ENCODE assay signal across 10 cellular contexts in genomic region chr3:143826296-143826695, GRCh38. TPM values are rescaled to one million over a fixed set of nuclear protein-coding genes. Genes with fewer than 3 reads are reported as not detected.
DNase-seq lines count a peak whose midpoint lies in the region; ATAC-seq and TF ChIP-seq lines count a peak whose summit lies in the region.
"Had no signal": no experiment of that assay in that cellular context is flagged by ENCODE, and none has a peak within 500 bp of the region (broad histone marks: within the 10 kb centered on the region; RNA-seq: fewer than 3 reads in every experiment).

No MANE protein-coding gene starts in this region.

- no peak for TF ChIP-seq POLR2A in spleen (IDR thresholded peaks at IDR 0.05)

- TF ChIP-seq CTCF in spleen (IDR thresholded peaks at IDR 0.05 in 8 of 11, conservative IDR thresholded peaks at IDR 0.05 in 3 of 11), result no peak
- TF ChIP-seq CTCF in OCI-LY7 (conservative IDR thresholded peaks at IDR 0.05; ENCODE audit: low read length), result no peak

- H3K36me3 ChIP-seq in spleen, result no peaks in the 10 kb centered on the region
- H3K36me3 ChIP-seq in OCI-LY7 (ENCODE audit: insufficient read depth, low read length), result no peaks in the 10 kb centered on the region
- H3K36me3 ChIP-seq: WERI-Rb-1 had no signal

- no peaks in the 10 kb centered on the region for H3K9me3 ChIP-seq in T-helper 17 cell (ENCODE audit: control insufficient read depth, low read length, poor library complexity, severe bottlenecking)
- H3K9me3 ChIP-seq in spleen, result no peaks in the 10 kb centered on the region
- no peaks in the 10 kb centered on the region for H3K9me3 ChIP-seq in OCI-LY7 (ENCODE audit: low read length)

- H3K4me3 ChIP-seq in spleen, result no peak overlapping the region
- no peak overlapping the region for H3K4me3 ChIP-seq in OCI-LY7 (ENCODE audit: low read depth, low read length, poor library complexity, severe bottlenecking)

- no peaks in the 10 kb centered on the region for H3K79me2 ChIP-seq in OCI-LY7 (ENCODE audit: insufficient read depth, low read depth, low read length)

- no peaks in the 10 kb centered on the region for H3K9me2 ChIP-seq in OCI-LY7 (ENCODE audit: insufficient read depth, low read length)

- ATAC-seq in T-helper 17 cell (no peak), GM21576 (IDR thresholded peaks at IDR 0.05; ENCODE audit: unreplicated experiment) (no peak)

- no peaks in the 10 kb centered on the region for H3K27me3 Mint-ChIP-seq in activated naive CD4-positive, alpha-beta T cell treated with anti-CD3 and anti-CD28 coated beads, Interleukin-2, amount 50 U/mL, for 24 hours
- no peaks in the 10 kb centered on the region for H3K27me3 Mint-ChIP-seq in T-helper 17 cell

- H3K4me1 Mint-ChIP-seq in activated naive CD4-positive, alpha-beta T cell treated with anti-CD3 and anti-CD28 coated beads, Interleukin-2, amount 50 U/mL, for 24 hours, result peaks cover 34% of the 10 kb centered on the region
- peaks cover 40% of the 10 kb centered on the region for H3K4me1 Mint-ChIP-seq in T-helper 17 cell

- H3K36me3 Mint-ChIP-seq in activated naive CD4-positive, alpha-beta T cell treated with anti-CD3 and anti-CD28 coated beads, Interleukin-2, amount 50 U/mL, for 24 hours, result peaks cover 22% of the 10 kb centered on the region
- H3K36me3 Mint-ChIP-seq in T-helper 17 cell (ENCODE audit: low read depth), result peaks cover 5% of the 10 kb centered on the region

- POLR2A ChIA-PET in OCI-LY7 (lab: Charles Lee), result no interaction called here

- peak overlapping the region; percentile 1 for H3K27ac Mint-ChIP-seq in activated naive CD4-positive, alpha-beta T cell treated with anti-CD3 and anti-CD28 coated beads, Interleukin-2, amount 50 U/mL, for 24 hours
- H3K27ac Mint-ChIP-seq in T-helper 17 cell, result peak overlapping the region; percentile 1

- H3K4me1 ChIP-seq in spleen (peaks cover 22 to 79% (median 55%) of the 10 kb centered on the region in 6 donors), OCI-LY7 (ENCODE audit: insufficient read depth, low read length, poor library complexity, severe bottlenecking) (no peaks in the 10 kb centered on the region)

- no TSS peak for BruUV-seq in OCI-LY7 (replicated peaks; lab: Mats Ljungman, UMichigan)

- H2AFZ ChIP-seq in OCI-LY7 (ENCODE audit: low read length), result no peak overlapping the region

- intact Hi-C loops in spleen (cut with DNase I; ENCODE audit: low total_unique reads), result no loop called here
- intact Hi-C loops in OCI-LY7 (cut with micrococcal nuclease; ENCODE audit: unreplicated experiment), result no loop called here

- CTCF ChIA-PET in OCI-LY7 (lab: Charles Lee; ENCODE audit: unreplicated experiment), result no interaction called here

- WGBS in spleen, 5 donors, result 14 to 39% (median 23%) methylated on average over 1 of the region's 1 CpG

- no peaks in the 10 kb centered on the region for H4K20me1 ChIP-seq in OCI-LY7 (ENCODE audit: insufficient read depth, low read length)

- H3K4me2 ChIP-seq in OCI-LY7 (ENCODE audit: low read length), result no peak overlapping the region

- H3K9me3 Mint-ChIP-seq in activated naive CD4-positive, alpha-beta T cell treated with anti-CD3 and anti-CD28 coated beads, Interleukin-2, amount 50 U/mL, for 24 hours, result peaks cover 6% of the 10 kb centered on the region

- no peaks in the 10 kb centered on the region for H3K27me3 ChIP-seq in spleen (replicated peaks in 1 of 7)

- H3K27ac ChIP-seq in spleen, result peak overlapping the region; percentile 14 to 82 (median 72)
- H3K27ac ChIP-seq in OCI-LY7 (ENCODE audit: low read depth, low read length, poor library complexity, severe bottlenecking), result no peak overlapping the region
- H3K27ac ChIP-seq: WERI-Rb-1 had no signal

- peak overlapping the region; percentile 33 for H3K4me3 Mint-ChIP-seq in activated naive CD4-positive, alpha-beta T cell treated with anti-CD3 and anti-CD28 coated beads, Interleukin-2, amount 50 U/mL, for 24 hours
- peak overlapping the region; percentile 1 for H3K4me3 Mint-ChIP-seq in T-helper 17 cell

- no peak for DNase-seq in activated naive CD4-positive, alpha-beta T cell (lab: John Stamatoyannopoulos, UW)
- DNase-seq in T-helper 17 cell (no peak), globus pallidus (ENCODE audit: low spot score) (peak; percentile 65), spleen (no peak), OCI-LY7 (ENCODE audit: low spot score) (no peak), NCI-H1930 (lab: John Stamatoyannopoulos, UW) (no peak)
- DNase-seq: NCI-H1436, WERI-Rb-1 had no signal

RNA-seq across cellular contexts. Expression of gene SLC9A9, which starts 22.0 kb away (rescaled TPM):
- 10 to 100 TPM; 25.3 to 31.8 TPM for total RNA-seq in T-helper 17 cell
- 10 to 100 TPM; 32.1 to 58.2 (median 47.0) TPM for total RNA-seq in spleen
- 10 to 100 TPM; 10.8 to 11.3 (median 11.2) TPM for polyA plus RNA-seq in spleen
- total RNA-seq in OCI-LY7 (2014; rRNA removed; shearing (Covaris generic)), result 7.7 and 14.8 TPM in 2 replicates
- 7.0 and 9.3 TPM in 2 replicates for total RNA-seq in OCI-LY7 (2022)
